8 cellular contexts compared by ENCODE assay signal in the genomic region with DNA sequence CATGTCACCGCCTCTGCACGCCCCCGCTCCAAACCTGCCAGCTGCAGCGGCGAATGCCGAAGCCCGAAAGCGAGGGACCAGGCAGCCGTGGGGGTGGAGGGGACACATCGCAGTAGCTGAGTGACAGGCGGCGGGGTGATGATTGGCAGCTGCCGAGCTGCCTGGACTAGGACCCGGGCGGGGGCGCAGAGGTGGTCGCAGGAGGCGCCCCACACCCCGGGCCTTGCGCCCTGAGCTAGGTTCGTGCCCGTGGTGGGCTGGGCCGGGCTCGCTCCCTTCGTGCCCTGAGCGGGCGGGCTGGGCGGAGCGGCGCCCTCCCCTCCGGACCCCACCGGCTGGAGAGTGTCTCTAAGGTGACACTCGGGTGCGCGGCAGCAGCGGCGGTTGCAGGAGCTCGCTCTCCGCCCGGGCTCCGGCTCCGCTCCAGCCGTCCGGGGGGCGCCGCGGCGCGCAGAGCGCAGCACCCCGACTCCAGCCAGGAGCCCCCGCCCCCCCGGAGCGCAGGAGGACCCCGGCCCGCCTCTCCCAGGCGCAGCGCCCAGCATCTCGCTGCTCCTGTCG. TPM values are rescaled to one million over a fixed set of nuclear protein-coding genes. Genes with fewer than 3 reads are reported as not detected.
DNase-seq lines count a peak whose midpoint lies in the region; ATAC-seq and TF ChIP-seq lines count a peak whose summit lies in the region.

No MANE protein-coding gene starts in this region.

- H3K27ac ChIP-seq in CD8-positive, alpha-beta T cell (ENCODE audit: low read depth, low read length): peak overlapping the region; percentile 6
- no peak overlapping the region for H3K27ac ChIP-seq in SJSA1
- no peak overlapping the region for H3K27ac ChIP-seq in coronary artery
- no peak overlapping the region for H3K27ac ChIP-seq in aorta (ENCODE audit: low read depth in 1 of 2, low read length in 2 of 2)

- DNase-seq in CD8-positive, alpha-beta T cell: peak in 5 of 7 experiments; percentile 36 to 71 (median 58)
- DNase-seq in SJSA1 (ENCODE audit: low read depth in 1 of 2, low spot score in 2 of 2) (no peak), coronary artery (ENCODE audit: low spot score) (no peak), natural killer cell (no peak), aorta (no peak), NCI-H446 (lab: John Stamatoyannopoulos, UW) (no peak)

- no peaks in the 10 kb centered on the region for H3K36me3 Mint-ChIP-seq in CD8-positive, alpha-beta T cell
- no peaks in the 10 kb centered on the region for H3K36me3 Mint-ChIP-seq in natural killer cell

- WGBS in aorta, 2 donors: 1 to 2% methylated on average over 39 to 60 of the region's 60 CpGs

- no peaks in the 10 kb centered on the region for H3K27me3 ChIP-seq in CD8-positive, alpha-beta T cell (ENCODE audit: insufficient read depth, low read length)
- peaks cover 33% of the 10 kb centered on the region for H3K27me3 ChIP-seq in SJSA1 (replicated peaks)
- no peaks in the 10 kb centered on the region for H3K27me3 ChIP-seq in aorta (ENCODE audit: control insufficient read depth in 1 of 2, insufficient read depth in 2 of 2, low read length in 1 of 2)

- H3K4me3 ChIP-seq in CD8-positive, alpha-beta T cell (ENCODE audit: low read depth, low read length): peak overlapping the region; percentile 54
- H3K4me3 ChIP-seq in SJSA1 (peak overlapping the region; percentile 18), coronary artery (peak overlapping the region; percentile 67), aorta (ENCODE audit: low read length in 2 of 2) (peak overlapping the region in 1 of 2 donors; percentile 32)

- H3K9me3 Mint-ChIP-seq in CD8-positive, alpha-beta T cell: no peaks in the 10 kb centered on the region
- H3K9me3 Mint-ChIP-seq in natural killer cell: no peaks in the 10 kb centered on the region

- no peak for TF ChIP-seq CTCF in CD8-positive, alpha-beta T cell (IDR thresholded peaks at IDR 0.05)
- TF ChIP-seq CTCF in coronary artery (IDR thresholded peaks at IDR 0.05) (no peak), natural killer cell (IDR thresholded peaks at IDR 0.05) (no peak)

- H3K4me3 Mint-ChIP-seq in CD8-positive, alpha-beta T cell: peak overlapping the region; percentile 86
- H3K4me3 Mint-ChIP-seq in natural killer cell: peak overlapping the region; percentile 69

- POLR2A ChIA-PET in CD8-positive, alpha-beta T cell (lab: Charles Lee): interaction anchor here (1.0 to 5.7 kb wide), 10 partner anchors 9 to 229 kb away, joined by 3 to 47 read pairs (median 5); a partner anchor contains a TSS

- peak overlapping the region; percentile 95 for H3K27ac Mint-ChIP-seq in CD8-positive, alpha-beta T cell
- no peak overlapping the region for H3K27ac Mint-ChIP-seq in natural killer cell

- intact Hi-C loops in CD8-positive, alpha-beta T cell (cut with DNase I, micrococcal nuclease): loop anchor here (1.0 kb wide), 2 partner anchors 15 to 35 kb away; a partner anchor contains a TSS
- intact Hi-C loops in natural killer cell (cut with micrococcal nuclease) (no loop called here), aorta (cut with DNase I) (no loop called here)

- no peaks in the 10 kb centered on the region for H3K9me3 ChIP-seq in CD8-positive, alpha-beta T cell (ENCODE audit: low read length)
- H3K9me3 ChIP-seq in SJSA1 (replicated peaks): 0 out of 2 replicates have a peak, but pooled peaks cover 4% of the 10 kb centered on the region
- no peaks in the 10 kb centered on the region for H3K9me3 ChIP-seq in aorta (ENCODE audit: control insufficient read depth, low read length)

- ATAC-seq in CD8-positive, alpha-beta T cell: peak; percentile 32
- ATAC-seq in natural killer cell: peak; percentile 52 to 65 (median 62)
- peak; percentile 37 for ATAC-seq in aorta (ENCODE audit: low FRiP score)
- ATAC-seq in HG02981 (IDR thresholded peaks at IDR 0.05; ENCODE audit: unreplicated experiment): no peak
- ATAC-seq in GM18867 (IDR thresholded peaks at IDR 0.05; ENCODE audit: unreplicated experiment): no peak

- CTCF ChIA-PET in CD8-positive, alpha-beta T cell (lab: Charles Lee): interaction anchor here (1.0 to 10.2 kb wide), 9 partner anchors 9 to 94 kb away, joined by 3 to 153 read pairs (median 4); no protein-coding TSS in a partner anchor

- no peaks in the 10 kb centered on the region for H3K27me3 Mint-ChIP-seq in CD8-positive, alpha-beta T cell (ENCODE audit: low read depth)
- peaks cover 45 to 49% of the 10 kb centered on the region in 2 donors for H3K27me3 Mint-ChIP-seq in natural killer cell (ENCODE audit: low read depth in 2 of 2)

- H3K4me1 ChIP-seq in CD8-positive, alpha-beta T cell (ENCODE audit: insufficient read depth, low read length): peaks cover 62% of the 10 kb centered on the region
- H3K4me1 ChIP-seq in SJSA1 (replicated peaks) (peaks cover 10% of the 10 kb centered on the region), aorta (ENCODE audit: control insufficient read depth in 1 of 2, insufficient read depth in 2 of 2, low read length in 2 of 2) (no peaks in the 10 kb centered on the region)

- no peaks in the 10 kb centered on the region for H3K36me3 ChIP-seq in CD8-positive, alpha-beta T cell (ENCODE audit: insufficient read depth, low read length)
- H3K36me3 ChIP-seq in SJSA1 (no peaks in the 10 kb centered on the region), aorta (ENCODE audit: control insufficient read depth in 1 of 2, insufficient read depth in 2 of 2, low read length in 1 of 2) (no peaks in the 10 kb centered on the region)

- peaks cover 62% of the 10 kb centered on the region for H3K4me1 Mint-ChIP-seq in CD8-positive, alpha-beta T cell (ENCODE audit: low read depth)
- H3K4me1 Mint-ChIP-seq in natural killer cell: peaks cover 19 to 23% of the 10 kb centered on the region in 2 donors

RNA-seq across cellular contexts. Expression of a gene that starts 14.6 kb away (rescaled TPM):
- total RNA-seq in CD8-positive, alpha-beta T cell: 100 to 1,000 TPM; 131 to 135 TPM
- total RNA-seq in SJSA1 (2014; rRNA removed; shearing (Covaris generic)): 43.7 and 47.6 TPM in 2 replicates
- total RNA-seq in natural killer cell: 100 to 1,000 TPM; 307 to 377 (median 350) TPM
- total RNA-seq in aorta: 10 to 100 TPM; 36.1 to 61.1 TPM
- 10 to 100 TPM; 15.8 to 33.4 TPM for polyA plus RNA-seq in aorta

RNA-seq across cellular contexts. Expression of a gene that starts 48.8 kb away (rescaled TPM):
- 1 to 10 TPM; 3.6 TPM for total RNA-seq in CD8-positive, alpha-beta T cell
- total RNA-seq in SJSA1 (2014; rRNA removed; shearing (Covaris generic)): 164 and 253 TPM in 2 replicates
- 10 to 100 TPM in 1 of 3 donors, 1 to 10 TPM in 2; 4.5 to 10.6 (median 6.3) TPM for total RNA-seq in natural killer cell
- 10 to 100 TPM; 11.8 to 23.4 TPM for total RNA-seq in aorta
- polyA plus RNA-seq in aorta: 10 to 100 TPM; 15.8 to 40.3 TPM

RNA-seq across cellular contexts. Expression of a gene that starts 55.2 kb away (rescaled TPM):
- not detected for total RNA-seq in CD8-positive, alpha-beta T cell
- 12.1 and 22.7 TPM in 2 replicates for total RNA-seq in SJSA1 (2014; rRNA removed; shearing (Covaris generic))
- total RNA-seq in natural killer cell (not detected), aorta (10 to 100 TPM; 10.5 to 18.4 TPM)
- 1 to 10 TPM; 6.9 to 8.5 TPM for polyA plus RNA-seq in aorta

RNA-seq across cellular contexts. Expression of a gene that starts 58.9 kb away (rescaled TPM):
- total RNA-seq in CD8-positive, alpha-beta T cell: 1 to 10 TPM; 2.9 to 4.1 TPM
- 0.42 TPM in 1 of 2 replicates, not detected in the other for total RNA-seq in SJSA1 (2014; rRNA removed; shearing (Covaris generic))
- total RNA-seq in natural killer cell (1 to 10 TPM; 2.2 to 6.5 (median 3.7) TPM), aorta (under 1 TPM in 1 of 2 donors, not detected in 1; 0.29 TPM)
- polyA plus RNA-seq in aorta: 1 to 10 TPM in 1 of 2 donors, under 1 TPM in 1; 0.28 to 1.9 TPM

Comparison
In these comparisons a context has a peak if more than half of its experiments do, and no peak if none do; other contexts are left out.
1. ATAC-seq: peak in CD8-positive, alpha-beta T cell (single experiment), natural killer cell (3 of 3) and aorta (single experiment); none in HG02981 (single experiment) and GM18867 (single experiment).
2. DNase-seq: peak in CD8-positive, alpha-beta T cell (5 of 7); none in SJSA1 (0 of 2), coronary artery (single experiment), natural killer cell (single experiment), aorta (0 of 2) and NCI-H446 (0 of 2).
3. RNA of a gene that starts 55.2 kb away (total RNA-seq): 12.1 to 22.7 TPM in SJSA1 and 10.5 to 18.4 TPM in aorta; not detected in CD8-positive, alpha-beta T cell and not detected in natural killer cell; every median in the first group is over 10 times any median in the second.
4. intact Hi-C loops: an anchor here in CD8-positive, alpha-beta T cell (1.0 kb wide); none called in natural killer cell and aorta.